ENCODE assay signal across 17 cellular contexts in the genomic region with DNA sequence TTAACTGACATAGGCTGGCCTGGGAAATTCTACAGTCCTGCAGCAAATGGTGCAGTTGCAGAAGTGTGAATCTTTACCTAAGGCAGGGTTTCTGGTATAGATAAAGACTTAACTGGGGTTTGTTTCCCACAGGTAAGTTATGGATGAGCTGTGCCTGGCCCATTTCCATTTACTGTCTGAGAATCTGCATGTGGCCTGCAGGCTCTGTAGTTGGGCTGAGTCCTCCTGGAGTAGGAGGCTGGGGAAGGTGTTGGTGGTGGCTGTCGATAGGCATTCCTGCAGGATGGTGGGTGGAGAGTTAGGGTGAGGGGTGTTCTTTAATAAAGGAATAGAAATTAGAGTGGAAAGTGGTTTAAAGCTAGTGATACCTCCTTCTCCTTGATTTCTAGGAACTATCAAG.
"Had no signal": no experiment of that assay in that cellular context is flagged by ENCODE, and none has a peak within 500 bp of the region (broad histone marks: within the 10 kb centered on the region; RNA-seq: fewer than 3 reads in every experiment).

No MANE protein-coding gene starts in this region.

- H3K9me3 ChIP-seq: MG63, Peyer's patch, SJSA1 had no signal

- H3K4me1 ChIP-seq: Peyer's patch, SJSA1 had no signal

- ATAC-seq: HepG2, Right ventricle myocardium inferior had no signal

- H3K27ac ChIP-seq: PC-9, Peyer's patch, SJSA1, SK-N-MC had no signal

- H3K27me3 ChIP-seq: MG63, Peyer's patch, SJSA1 had no signal

- DNase-seq: IMR-90, Karpas-422, KG1, MG63, NCI-H1092, NCI-H1694 treated with DMSO at 0.1 percent for 48 hours, NCI-H2107, NCI-H524, NCI-H526 treated with DMSO at 0.1 percent for 48 hours, OCI-M1, PC-9, Peyer's patch, SIG-M5 had no signal

- H3K4me3 ChIP-seq: MG63, PC-9, Peyer's patch, SJSA1, SK-N-MC had no signal

- H3K36me3 ChIP-seq: MG63, Peyer's patch, SJSA1 had no signal
